ENCODE assay signal across 19 cellular contexts in genomic region chr12:116248433-116248832, GRCh38. TPM values are rescaled to one million over a fixed set of nuclear protein-coding genes. Genes with fewer than 3 reads are reported as not detected.
DNase-seq lines count a peak whose midpoint lies in the region; ATAC-seq, FAIRE-seq and TF ChIP-seq lines count a peak whose summit lies in the region.
"Had no signal": no experiment of that assay in that cellular context is flagged by ENCODE, and none has a peak within 500 bp of the region (broad histone marks: within the 10 kb centered on the region; RNA-seq: fewer than 3 reads in every experiment).

No MANE protein-coding gene starts in this region.

- no peaks in the 10 kb centered on the region for H3K36me3 ChIP-seq in cardiac muscle cell
- no peaks in the 10 kb centered on the region for H3K36me3 ChIP-seq in KOPT-K1 (ENCODE audit: insufficient read depth, low read length)
- no peaks in the 10 kb centered on the region for H3K36me3 ChIP-seq in skeletal muscle tissue (ENCODE audit: control insufficient read depth in 3 of 3, insufficient read depth in 3 of 3, low read length in 3 of 3)
- H3K36me3 ChIP-seq: Peyer's patch, SJCRH30 had no signal

- no peaks in the 10 kb centered on the region for H3K27me3 Mint-ChIP-seq in natural killer cell (ENCODE audit: low read depth in 2 of 2)

- intact Hi-C loops in right cardiac atrium (cut with DNase I) (no loop called here), natural killer cell (cut with micrococcal nuclease) (no loop called here)

- TF ChIP-seq CTCF in cardiac muscle cell (IDR thresholded peaks at IDR 0.05; ENCODE audit: low read depth, low read length) (no peak), natural killer cell (IDR thresholded peaks at IDR 0.05) (no peak), D721Med (IDR thresholded peaks at IDR 0.05; ENCODE audit: insufficient read depth, missing control alignments) (no peak)

- H3K4me3 ChIP-seq in cardiac muscle cell (no peak overlapping the region), right cardiac atrium (ENCODE audit: low read length) (no peak overlapping the region), skeletal muscle tissue (ENCODE audit: low read length in 3 of 3) (no peak overlapping the region)
- H3K4me3 ChIP-seq: Peyer's patch, SJCRH30 had no signal

- no peaks in the 10 kb centered on the region for H3K9me3 ChIP-seq in cardiac muscle cell (ENCODE audit: low read depth)
- no peaks in the 10 kb centered on the region for H3K9me3 ChIP-seq in right cardiac atrium (ENCODE audit: control insufficient read depth, low read length)
- peaks cover 34% of the 10 kb centered on the region for H3K9me3 ChIP-seq in KOPT-K1 (ENCODE audit: insufficient read depth, low read length, poor library complexity, severe bottlenecking)
- H3K9me3 ChIP-seq in skeletal muscle tissue (ENCODE audit: control insufficient read depth in 3 of 3, low read length in 3 of 3): no peaks in the 10 kb centered on the region
- H3K9me3 ChIP-seq: Peyer's patch had no signal

- H3K4me1 ChIP-seq in cardiac muscle cell (ENCODE audit: low read depth): peaks cover 46% of the 10 kb centered on the region
- peaks cover 10% of the 10 kb centered on the region for H3K4me1 ChIP-seq in right cardiac atrium (ENCODE audit: control insufficient read depth, insufficient read depth, low read length)
- H3K4me1 ChIP-seq in skeletal muscle tissue (ENCODE audit: control insufficient read depth in 3 of 3, insufficient read depth in 3 of 3, low read length in 3 of 3): peaks cover 22 to 47% (median 30%) of the 10 kb centered on the region in 3 donors

- DNase-seq in cardiac muscle cell (ENCODE audit: low read depth in 1 of 2, low spot score in 1 of 2): no peak
- DNase-seq in right cardiac atrium: no peak
- no peak for DNase-seq in natural killer cell
- DNase-seq in DMS79 treated with DMSO at 0.1 percent for 48 hours (lab: John Stamatoyannopoulos, UW): no peak
- DNase-seq in D721Med (ENCODE audit: insufficient read length, low spot score): no peak
- DNase-seq: AML-193, COR-L47, DMS 273 treated with DMSO at 0.1 percent for 48 hours, H9, Karpas-422, MV-4-11, NCI-H1105 treated with DMSO at 0.1 percent for 48 hours, NCI-H2029 treated with DMSO at 0.1 percent for 48 hours, NCI-H524 treated with DMSO at 0.1 percent for 48 hours, Peyer's patch, SJCRH30 had no signal

- H3K4me3 Mint-ChIP-seq in natural killer cell: no peak overlapping the region
- H3K4me3 Mint-ChIP-seq: H9 had no signal

- peak overlapping the region; percentile 80 for H3K27ac ChIP-seq in cardiac muscle cell
- H3K27ac ChIP-seq in right cardiac atrium (ENCODE audit: low read length): no peak overlapping the region
- peak overlapping the region; percentile 3 for H3K27ac ChIP-seq in KOPT-K1 (ENCODE audit: low read depth, low read length, poor library complexity, severe bottlenecking)
- peak overlapping the region; percentile 39 for H3K27ac ChIP-seq in skeletal muscle tissue (ENCODE audit: low read depth, low read length)
- H3K27ac ChIP-seq: Peyer's patch, SJCRH30 had no signal

- H3K9ac ChIP-seq in skeletal muscle tissue (ENCODE audit: low read depth in 1 of 3, low read length in 3 of 3): no peak overlapping the region

- ATAC-seq in right cardiac atrium: no peak
- ATAC-seq in natural killer cell: no peak
- ATAC-seq in HG03108 (IDR thresholded peaks at IDR 0.05; ENCODE audit: unreplicated experiment): no peak

- H3K27ac Mint-ChIP-seq in natural killer cell: peak overlapping the region; percentile 21 to 34

- H3K4me1 Mint-ChIP-seq in natural killer cell: peaks cover 70 to 77% of the 10 kb centered on the region in 2 donors

- no peaks in the 10 kb centered on the region for H3K9me3 Mint-ChIP-seq in natural killer cell

- H3K27me3 ChIP-seq in cardiac muscle cell (no peaks in the 10 kb centered on the region), right cardiac atrium (ENCODE audit: control insufficient read depth, insufficient read depth) (no peaks in the 10 kb centered on the region), skeletal muscle tissue (ENCODE audit: control insufficient read depth in 3 of 3, insufficient read depth in 3 of 3, low read length in 3 of 3) (no peaks in the 10 kb centered on the region)
- H3K27me3 ChIP-seq: Peyer's patch, SJCRH30 had no signal

- no peak for FAIRE-seq in D721Med (lab: Jason Lieb, UNC)

- peaks cover 5% of the 10 kb centered on the region for H3K36me3 Mint-ChIP-seq in natural killer cell

RNA-seq across cellular contexts. Expression of gene MED13L, which starts 29.1 kb away (rescaled TPM):
- total RNA-seq in cardiac muscle cell (49.5 and 94.3 TPM in 2 replicates), right cardiac atrium (10 to 100 TPM; 68.8 to 73.5 (median 69.8) TPM), natural killer cell (100 to 1,000 TPM; 237 to 316 (median 240) TPM), skeletal muscle tissue (179 TPM)
- polyA plus RNA-seq in cardiac muscle cell (31.3 and 39.2 TPM in 2 replicates), right cardiac atrium (15.6 TPM)
